Comparison of ENCODE assay signal across 2 cellular contexts in the genomic region with DNA sequence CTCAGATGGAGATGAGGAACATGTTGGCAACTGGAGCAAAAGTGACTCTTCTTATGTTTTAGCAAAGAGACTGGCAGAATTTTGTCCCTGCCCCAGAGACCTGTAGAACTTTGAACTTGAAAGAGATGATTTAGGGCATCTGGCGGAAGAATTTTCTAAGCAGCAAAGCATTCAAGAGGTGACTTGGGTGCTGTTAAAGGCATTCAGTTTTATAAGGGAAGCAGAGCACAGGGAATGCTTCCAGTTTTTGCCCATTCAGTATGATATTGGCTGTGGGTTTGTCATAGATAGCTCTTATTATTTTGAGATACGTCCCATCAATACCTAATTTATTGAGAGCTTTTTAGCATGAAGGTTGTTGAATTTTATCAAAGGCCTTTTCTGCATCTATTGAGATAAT. TPM values are rescaled to one million over a fixed set of nuclear protein-coding genes. Genes with fewer than 3 reads are reported as not detected.
"Had no signal": no experiment of that assay in that cellular context is flagged by ENCODE, and none has a peak within 500 bp of the region (broad histone marks: within the 10 kb centered on the region; RNA-seq: fewer than 3 reads in every experiment).

No MANE protein-coding gene starts in this region.

RNA-seq across cellular contexts. Expression of gene ZIM2, which starts 11.8 kb away (rescaled TPM):
- total RNA-seq: G401, GM12878 had no signal
- polyA plus RNA-seq: GM12878 had no signal
